22 cellular contexts compared by ENCODE assay signal in genomic region chr9:108443278-108443633, GRCh38.
A peak's percentile ranks its signal among the peaks of the same experiment; 100 is the strongest.
DNase-seq lines count a peak whose midpoint lies in the region; ATAC-seq and TF ChIP-seq lines count a peak whose summit lies in the region.
"Had no signal": no experiment of that assay in that cellular context is flagged by ENCODE, and none has a peak within 500 bp of the region (broad histone marks: within the 10 kb centered on the region; RNA-seq: fewer than 3 reads in every experiment).

No MANE protein-coding gene starts in this region.

- H2BK120ac ChIP-seq in IMR-90 (ENCODE audit: low read depth, low read length), result peak overlapping the region; percentile 89

- H3K14ac ChIP-seq in IMR-90 (replicated peaks; ENCODE audit: low read depth, low read length), result no peak overlapping the region; the same call in 1 of the 2 replicates

- H3K9me3 Mint-ChIP-seq in chondrocyte (ENCODE audit: low read depth), result no peaks in the 10 kb centered on the region
- H3K9me3 Mint-ChIP-seq: activated B cell treated with CpG ODN at 0.5 μM for 24 hours; T-helper 2 cell treated with Interferon-gamma antibody and Interleukin-4, amounts not matched to agents 5 μg/mL and 100 μg/mL, for 36 hours had no signal

- ATAC-seq in IMR-90 (ENCODE audit: low read depth), result no peak
- no peak for ATAC-seq in gastroesophageal sphincter
- ATAC-seq in thoracic aorta (ENCODE audit: insufficient number of reproducible peaks, low FRiP score, low read depth), result no peak
- ATAC-seq in HG03469 (IDR thresholded peaks at IDR 0.05; ENCODE audit: unreplicated experiment), result no peak
- ATAC-seq: activated naive CD8-positive, alpha-beta T cell treated with anti-CD3 and anti-CD28 coated beads, Interleukin-2, amount 50 U/mL, for 24 hours had no signal

- CTCF ChIA-PET in IMR-90 (lab: Yijun Ruan, JAX), result interaction anchor here (0.6 to 1.3 kb wide), 4 partner anchors 16 to 83 kb away, joined by 3 to 5 read pairs (median 3); no protein-coding TSS in a partner anchor

- intact Hi-C loops in IMR-90 (cut with micrococcal nuclease), result loop anchor here (2.0 to 10.0 kb wide), 6 partner anchors 34 to 961 kb away; no protein-coding TSS in a partner anchor

- H3K27ac Mint-ChIP-seq in chondrocyte (ENCODE audit: unreplicated experiment), result peak overlapping the region; percentile 69
- H3K27ac Mint-ChIP-seq: activated B cell treated with CpG ODN at 0.5 μM for 24 hours; activated naive CD8-positive, alpha-beta T cell treated with anti-CD3 and anti-CD28 coated beads, Interleukin-2, amount 50 U/mL, for 24 hours; T-helper 2 cell treated with Interferon-gamma antibody and Interleukin-4, amounts not matched to agents 5 μg/mL and 100 μg/mL, for 36 hours had no signal

- no peak for TF ChIP-seq EP300 in gastroesophageal sphincter (IDR thresholded peaks at IDR 0.05)

- H3K4me1 ChIP-seq in IMR-90 (ENCODE audit: control insufficient read depth, insufficient read depth, low read length) (peaks cover 21% of the 10 kb centered on the region), gastroesophageal sphincter (peaks cover 0 to 44% (median 9%) of the 10 kb centered on the region in 3 donors), thoracic aorta (ENCODE audit: control insufficient read depth in 1 of 2, low read depth in 2 of 2) (peaks cover 25 to 58% of the 10 kb centered on the region in 2 donors)

- BruUV-seq in IMR-90 (replicated peaks; lab: Mats Ljungman, UMichigan), result no TSS peak

- no peaks in the 10 kb centered on the region for H3K27me3 Mint-ChIP-seq in chondrocyte (ENCODE audit: low read depth)
- H3K27me3 Mint-ChIP-seq: activated B cell treated with CpG ODN at 0.5 μM for 24 hours; activated naive CD8-positive, alpha-beta T cell treated with anti-CD3 and anti-CD28 coated beads, Interleukin-2, amount 50 U/mL, for 24 hours had no signal

- H2BK20ac ChIP-seq in IMR-90 (ENCODE audit: low read depth, low read length), result peak overlapping the region; percentile 28; the same call in 1 of the 2 replicates

- H2AK5ac ChIP-seq in IMR-90 (ENCODE audit: low read depth, low read length), result no peak overlapping the region

- H3K9ac ChIP-seq in IMR-90 (ENCODE audit: low read depth, low read length), result no peak overlapping the region
- H3K9ac ChIP-seq: KMS-11 had no signal

- 0 out of 3 replicates have a peak overlapping the region, but pooled peaks have one; percentile 39 for H2BK15ac ChIP-seq in IMR-90 (ENCODE audit: low read depth, low read length)

- peak overlapping the region; percentile 7; the same call in 1 of the 2 replicates for H3K4ac ChIP-seq in IMR-90 (ENCODE audit: low read depth, low read length)

- dilution Hi-C loops in IMR-90 (cut with HindIII; ENCODE audit: low sequenced_read_pairs, unreplicated experiment), result no loop called here

- H3K9me3 ChIP-seq in IMR-90 (ENCODE audit: control insufficient read depth, insufficient read depth, low read length) (no peaks in the 10 kb centered on the region), gastroesophageal sphincter (no peaks in the 10 kb centered on the region), thoracic aorta (no peaks in the 10 kb centered on the region)
- H3K9me3 ChIP-seq: left lung had no signal

- H3K27ac ChIP-seq in IMR-90 (ENCODE audit: insufficient read depth, low read length) (no peak overlapping the region; the same call in 1 of the 2 replicates), gastroesophageal sphincter (peak overlapping the region; percentile 9 to 84 (median 76)), thoracic aorta (peak overlapping the region in 1 of 2 donors; percentile 55)
- H3K27ac ChIP-seq: cardiac muscle cell, KMS-11 had no signal

- WGBS in IMR-90 (ENCODE audit: extremely low coverage in 2 of 2, insufficient read length in 1 of 2), 2 experiments, result no CpG with 5 or more reads among the region's 3 CpGs
- WGBS in gastroesophageal sphincter (ENCODE audit: low coverage in 1 of 2), 2 donors, result 3 to 24% methylated on average over 3 of the region's 3 CpGs

- H2AK9ac ChIP-seq in IMR-90 (replicated peaks; ENCODE audit: low read depth, low read length, poor library complexity), result no peak overlapping the region

- no peak for TF ChIP-seq RAD21 in IMR-90 (IDR thresholded peaks at IDR 0.05; ENCODE audit: low read length)

- H3K4me3 ChIP-seq in IMR-90 (ENCODE audit: insufficient read depth, low read depth, low read length) (peak overlapping the region; percentile 19; the same call in 1 of the 2 replicates), gastroesophageal sphincter (no peak overlapping the region), thoracic aorta (peak overlapping the region; percentile 21)
- H3K4me3 ChIP-seq: cardiac muscle cell, left lung had no signal

- H3K56ac ChIP-seq in IMR-90 (ENCODE audit: extremely low read depth, insufficient read depth, low read length), result peak overlapping the region; percentile 69

- H3K79me1 ChIP-seq in IMR-90 (ENCODE audit: low read depth in 1 of 2, low read length in 2 of 2), result no peaks in the 10 kb centered on the region

- no peak overlapping the region for H2AFZ ChIP-seq in IMR-90 (replicated peaks; ENCODE audit: low read length, poor library complexity)

- POLR2A ChIA-PET in IMR-90 (lab: Charles Lee; ENCODE audit: unreplicated experiment), result interaction anchor here (0.7 kb wide), 1 partner anchor 25 kb away, joined by 3 read pairs; no protein-coding TSS in a partner anchor

- H4K91ac ChIP-seq in IMR-90 (ENCODE audit: insufficient read depth, low read depth, low read length), result no peak overlapping the region; the same call in 1 of the 2 replicates

- in situ Hi-C loops in IMR-90 (cut with MboI; ENCODE audit: low sequenced_read_pairs), result no loop called here

- H3K27me3 ChIP-seq in IMR-90 (ENCODE audit: control insufficient read depth, insufficient read depth, low read length), result no peaks in the 10 kb centered on the region
- no peaks in the 10 kb centered on the region for H3K27me3 ChIP-seq in gastroesophageal sphincter
- no peaks in the 10 kb centered on the region for H3K27me3 ChIP-seq in thoracic aorta (replicated peaks; ENCODE audit: insufficient read depth)
- H3K27me3 ChIP-seq: cardiac muscle cell, left lung had no signal

- H3K4me1 Mint-ChIP-seq in chondrocyte (ENCODE audit: low read depth), result peaks cover 62% of the 10 kb centered on the region
- H3K4me1 Mint-ChIP-seq: activated B cell treated with CpG ODN at 0.5 μM for 24 hours; activated naive CD8-positive, alpha-beta T cell treated with anti-CD3 and anti-CD28 coated beads, Interleukin-2, amount 50 U/mL, for 24 hours had no signal

- no peaks in the 10 kb centered on the region for H4K20me1 ChIP-seq in IMR-90 (ENCODE audit: insufficient read depth, low read length)

- no peaks in the 10 kb centered on the region for H3K36me3 ChIP-seq in IMR-90 (ENCODE audit: control insufficient read depth, insufficient read depth, low read length)
- no peaks in the 10 kb centered on the region for H3K36me3 ChIP-seq in gastroesophageal sphincter
- no peaks in the 10 kb centered on the region for H3K36me3 ChIP-seq in thoracic aorta
- H3K36me3 ChIP-seq: cardiac muscle cell, left lung had no signal

- no peak for TF ChIP-seq CTCF in IMR-90 (conservative IDR thresholded peaks at IDR 0.05; ENCODE audit: low read depth, low read length)
- no peak for TF ChIP-seq CTCF in chondrocyte (IDR thresholded peaks at IDR 0.05)
- no peak for TF ChIP-seq CTCF in gastroesophageal sphincter (IDR thresholded peaks at IDR 0.05)
- no peak for TF ChIP-seq CTCF in thoracic aorta (IDR thresholded peaks at IDR 0.05)

- DNase-seq in IMR-90 (peak; percentile 31), chondrocyte (ENCODE audit: low spot score) (no peak), thoracic aorta (ENCODE audit: low spot score) (no peak), 8988T (no peak), NCI-H345 (lab: John Stamatoyannopoulos, UW) (no peak)
- no peak for DNase-seq in activated CD4-positive, alpha-beta T cell treated with anti-CD3 and anti-CD28 coated beads, Interleukin-2, amount 50 U/mL, for 4 hours
- DNase-seq: activated B cell treated with CpG ODN at 0.5 μM for 24 hours; activated naive CD8-positive, alpha-beta T cell treated with anti-CD3 and anti-CD28 coated beads, Interleukin-2, amount 50 U/mL, for 24 hours; C1 segment of cervical spinal cord; DMS 273 treated with DMSO at 0.1 percent for 48 hours; GDM1; left lung; NCI-H1092; NCI-H2081; NCI-H524; SIG-M5; stimulated activated CD4-positive, alpha-beta T cell treated with anti-CD3 and anti-CD28 coated beads, Interleukin-1b, Interleukin-23, amount 100 ng/mL, for 48 hours had no signal

- H3K9me1 ChIP-seq in IMR-90 (ENCODE audit: insufficient read depth, low read length), result peaks cover 12% of the 10 kb centered on the region

- peak overlapping the region; percentile 35 for H3K4me3 Mint-ChIP-seq in chondrocyte (ENCODE audit: unreplicated experiment)
- H3K4me3 Mint-ChIP-seq: activated B cell treated with CpG ODN at 0.5 μM for 24 hours; activated naive CD8-positive, alpha-beta T cell treated with anti-CD3 and anti-CD28 coated beads, Interleukin-2, amount 50 U/mL, for 24 hours; T-helper 2 cell treated with Interferon-gamma antibody and Interleukin-4, amounts not matched to agents 5 μg/mL and 100 μg/mL, for 36 hours had no signal

- H3K23ac ChIP-seq in IMR-90 (ENCODE audit: low read depth, low read length), result peak overlapping the region; percentile 21; the same call in 1 of the 2 replicates

- peak overlapping the region; percentile 52 to 59 for H4K8ac ChIP-seq in IMR-90 (ENCODE audit: low read depth in 2 of 2, low read length in 2 of 2)

- peak overlapping the region; percentile 53 for H3K18ac ChIP-seq in IMR-90 (ENCODE audit: low read depth, low read length)

- peak overlapping the region; percentile 59 for H2BK5ac ChIP-seq in IMR-90 (ENCODE audit: low read depth, low read length, poor library complexity, severe bottlenecking)

- peak overlapping the region; percentile 82; the same call in 1 of the 2 replicates for H3K4me2 ChIP-seq in IMR-90 (ENCODE audit: low read depth, low read length)
- H3K4me2 ChIP-seq: KMS-11 had no signal

- TF ChIP-seq POLR2A in IMR-90 (IDR thresholded peaks at IDR 0.05; ENCODE audit: low read depth, low read length), result no peak
- no peak for TF ChIP-seq POLR2A in gastroesophageal sphincter (IDR thresholded peaks at IDR 0.05)

- no peaks in the 10 kb centered on the region for H3K36me3 Mint-ChIP-seq in chondrocyte (ENCODE audit: low read depth)

- H4K5ac ChIP-seq in IMR-90 (ENCODE audit: low read depth, low read length), result peak overlapping the region; percentile 9; the same call in 1 of the 2 replicates

TF ChIP-seq in IMR-90, 13 proteins besides CTCF, POLR2A, EP300 and RAD21:
- TF ChIP-seq RFX5 (IDR thresholded peaks at IDR 0.05; ENCODE audit: low read depth, low read length), result no peak
- no peak for TF ChIP-seq MAZ (IDR thresholded peaks at IDR 0.05; ENCODE audit: borderline replicate concordance, low read depth, low read length)
- TF ChIP-seq NFE2L2 (IDR thresholded peaks at IDR 0.05; ENCODE audit: low read depth, low read length), result no peak
- no peak for TF ChIP-seq BHLHE40 (IDR thresholded peaks at IDR 0.05; ENCODE audit: low read depth, low read length)
- TF ChIP-seq CEBPB (IDR thresholded peaks at IDR 0.05; ENCODE audit: low read depth, low read length), result peak; percentile 68
- TF ChIP-seq MXI1 (IDR thresholded peaks at IDR 0.05; ENCODE audit: borderline replicate concordance, low read depth, low read length), result no peak

Comparison
In these comparisons a context has a peak if more than half of its experiments do, and no peak if none do; other contexts are left out.
1. H3K4me3 ChIP-seq: peak in IMR-90 (single experiment) and thoracic aorta (single experiment); none in gastroesophageal sphincter (0 of 2).